In genomic region chr1:3149277-3149676, GRCh38 we compare ENCODE assay signal across 25 cellular contexts.
DNase-seq lines count a peak whose midpoint lies in the region; ATAC-seq, FAIRE-seq and TF ChIP-seq lines count a peak whose summit lies in the region.
"Had no signal": no experiment of that assay in that cellular context is flagged by ENCODE, and none has a peak within 500 bp of the region (broad histone marks: within the 10 kb centered on the region; RNA-seq: fewer than 3 reads in every experiment).

No MANE protein-coding gene starts in this region.

- TF ChIP-seq RAD21 in H1 (IDR thresholded peaks at IDR 0.05 in 1 of 2, conservative IDR thresholded peaks at IDR 0.05 in 1 of 2; ENCODE audit: low read depth in 2 of 2, low read length in 2 of 2) = no peak

- H3K14ac ChIP-seq in H1 (ENCODE audit: insufficient read length) = no peak overlapping the region

- H3K23me2 ChIP-seq in H1 (ENCODE audit: low read depth, low read length) = no peaks in the 10 kb centered on the region; the same call in 1 of the 2 replicates

- H2AFZ ChIP-seq in H1 (ENCODE audit: low read length) = no peak overlapping the region
- H2AFZ ChIP-seq in neural progenitor cell (replicated peaks) = no peak overlapping the region

- no peaks in the 10 kb centered on the region for H3K36me3 ChIP-seq in BLaER1 treated with 17β-estradiol and CSF1 and Interleukin-3, amounts not matched to agents 10 nM and 100 nM
- no peaks in the 10 kb centered on the region for H3K36me3 ChIP-seq in H1 (ENCODE audit: control insufficient read depth in 2 of 4, insufficient read depth in 4 of 4, low read length in 3 of 4)
- H3K36me3 ChIP-seq in neural progenitor cell = no peaks in the 10 kb centered on the region
- no peaks in the 10 kb centered on the region for H3K36me3 ChIP-seq in upper lobe of right lung
- no peaks in the 10 kb centered on the region for H3K36me3 ChIP-seq in SJCRH30
- H3K36me3 ChIP-seq in testis (ENCODE audit: low read depth, missing control alignments) = no peaks in the 10 kb centered on the region
- H3K36me3 ChIP-seq: BE2C had no signal

- no peak overlapping the region for H3K4me3 Mint-ChIP-seq in neural progenitor cell
- H3K4me3 Mint-ChIP-seq: CD14-positive monocyte; CD4-positive, alpha-beta memory T cell; CD8-positive, alpha-beta memory T cell had no signal

- H3K79me2 ChIP-seq in H1 (ENCODE audit: control insufficient read depth in 1 of 2, insufficient read depth in 2 of 2, low read length in 2 of 2) (no peaks in the 10 kb centered on the region), neural progenitor cell (ENCODE audit: low read depth) (no peaks in the 10 kb centered on the region)

- H3K56ac ChIP-seq in H1 (replicated peaks; ENCODE audit: insufficient read length, low read depth, low read length) = no peak overlapping the region

- H3K18ac ChIP-seq in H1 (ENCODE audit: extremely low read depth, low read length) = no peak overlapping the region

- H3K9me3 Mint-ChIP-seq in neural progenitor cell = no peaks in the 10 kb centered on the region
- H3K9me3 Mint-ChIP-seq: CD8-positive, alpha-beta memory T cell had no signal

- no peak for TF ChIP-seq EP300 in H1 (IDR thresholded peaks at IDR 0.05; ENCODE audit: borderline replicate concordance in 1 of 2, low read depth in 2 of 2, low read length in 2 of 2)

- POLR2A ChIA-PET in H1 (lab: Charles Lee; ENCODE audit: partially characterized antibody) = no interaction called here

- CTCF ChIA-PET in H1 (lab: Charles Lee; ENCODE audit: partially characterized antibody) = interaction anchor here (0.6 kb wide), 1 partner anchor 15 kb away, joined by 4 read pairs; no protein-coding TSS in a partner anchor

- H3K27ac ChIP-seq in BLaER1 treated with 17β-estradiol and CSF1 and Interleukin-3, amounts not matched to agents 10 nM and 100 nM = no peak overlapping the region
- H3K27ac ChIP-seq in H1 (ENCODE audit: low read depth, low read length) (no peak overlapping the region), neural progenitor cell (no peak overlapping the region), upper lobe of right lung (no peak overlapping the region), SJCRH30 (no peak overlapping the region), testis (no peak overlapping the region)

- no peaks in the 10 kb centered on the region for H3K9me3 ChIP-seq in BLaER1 treated with 17β-estradiol and CSF1 and Interleukin-3, amounts not matched to agents 10 nM and 100 nM (replicated peaks in 1 of 11)
- H3K9me3 ChIP-seq in H1 (ENCODE audit: insufficient read depth in 2 of 2, low read depth in 1 of 2, low read length in 1 of 2) = no peaks in the 10 kb centered on the region; a peak in 1 of 4 replicates
- H3K9me3 ChIP-seq in neural progenitor cell (ENCODE audit: low read depth) = no peaks in the 10 kb centered on the region
- H3K9me3 ChIP-seq in upper lobe of right lung = no peaks in the 10 kb centered on the region
- no peaks in the 10 kb centered on the region for H3K9me3 ChIP-seq in SJCRH30 (replicated peaks)
- no peaks in the 10 kb centered on the region for H3K9me3 ChIP-seq in testis
- H3K9me3 ChIP-seq: BE2C had no signal

- WGBS in H1 (ENCODE audit: extremely low coverage in 1 of 2, insufficient coverage in 1 of 2, insufficient read length in 1 of 2, insufficient replicate concordance in 2 of 2, low coverage in 1 of 2, low lambda C conversion rate in 2 of 2, missing lambda C conversion rate in 1 of 2), 2 experiments = 93% methylated on average over 8 of the region's 8 CpGs; no CpG with 5 or more reads in 1 of the 2 experiments
- 93 to 100% methylated on average over 3 to 8 of the region's 8 CpGs for WGBS in testis, 2 donors

- no peak overlapping the region for H2BK120ac ChIP-seq in H1 (replicated peaks; ENCODE audit: low read depth, low read length)

- H2BK12ac ChIP-seq in H1 (ENCODE audit: low read depth, low read length) = no peak overlapping the region

- DNase-seq in H1 (ENCODE audit: low read depth in 1 of 2, low spot score in 2 of 2) = no peak
- no peak for DNase-seq in neural progenitor cell (ENCODE audit: low spot score)
- DNase-seq in upper lobe of right lung = no peak
- no peak for DNase-seq in DMS53 (lab: John Stamatoyannopoulos, UW)
- no peak for DNase-seq in SK-N-DZ (ENCODE audit: low spot score)
- no peak for DNase-seq in SJCRH30
- DNase-seq in testis = no peak
- DNase-seq: 8988T; ACHN; BE2C; C1 segment of cervical spinal cord; CD4-positive, alpha-beta memory T cell; CD4-positive, CD25-positive, alpha-beta regulatory T cell; CD8-positive, alpha-beta memory T cell; COR-L47; DMS 273 treated with DMSO at 0.1 percent for 48 hours; DMS153; DMS79 treated with DMSO at 0.1 percent for 48 hours; GF-D8 had no signal

- ATAC-seq in upper lobe of right lung = peak; percentile 43

- H4K91ac ChIP-seq in H1 (replicated peaks; ENCODE audit: insufficient read length, low read length) = no peak overlapping the region

- intact Hi-C loops in upper lobe of right lung (cut with DNase I) = no loop called here
- intact Hi-C loops in testis (cut with DNase I; ENCODE audit: low total_unique reads) = no loop called here

- no peak overlapping the region for H2BK15ac ChIP-seq in H1 (ENCODE audit: low read length)

- no peak overlapping the region for H2BK5ac ChIP-seq in H1 (ENCODE audit: low read depth, low read length)

- H4K20me1 ChIP-seq in BLaER1 treated with 17β-estradiol and CSF1 and Interleukin-3, amounts not matched to agents 10 nM and 100 nM = peaks cover 0 to 20% (median 0%) of the 10 kb centered on the region in 11 experiments; a peak in 7 of 22 replicates
- H4K20me1 ChIP-seq in H1 (replicated peaks in 1 of 2; ENCODE audit: control insufficient read depth in 1 of 2, insufficient read depth in 2 of 2, low read length in 2 of 2) (no peaks in the 10 kb centered on the region), neural progenitor cell (ENCODE audit: low read depth) (no peaks in the 10 kb centered on the region)

- no peak for TF ChIP-seq POLR2A in H1 (IDR thresholded peaks at IDR 0.05; ENCODE audit: control extremely low read depth in 1 of 2, low read depth in 2 of 2, low read length in 2 of 2)
- no peak for TF ChIP-seq POLR2A in testis (IDR thresholded peaks at IDR 0.05)

- H2BK20ac ChIP-seq in H1 (ENCODE audit: low read length) = no peak overlapping the region

- FAIRE-seq in H1 (lab: Jason Lieb, UNC) = no peak
- FAIRE-seq: A204.1, G401.6, GM12891, GM19239 had no signal

- H4K5ac ChIP-seq in H1 (ENCODE audit: insufficient read length, low read depth, low read length) = no peak overlapping the region

- H3K23ac ChIP-seq in H1 (ENCODE audit: insufficient read length) = no peak overlapping the region

- H3K36me3 Mint-ChIP-seq in neural progenitor cell = no peaks in the 10 kb centered on the region
- H3K36me3 Mint-ChIP-seq: CD14-positive monocyte; CD4-positive, alpha-beta memory T cell; CD4-positive, CD25-positive, alpha-beta regulatory T cell; CD8-positive, alpha-beta memory T cell had no signal

- peak overlapping the region; percentile 78 for H3K27ac Mint-ChIP-seq in neural progenitor cell
- H3K27ac Mint-ChIP-seq: CD4-positive, alpha-beta memory T cell; CD4-positive, CD25-positive, alpha-beta regulatory T cell; CD8-positive, alpha-beta memory T cell had no signal

- peaks cover 16% of the 10 kb centered on the region for H3K27me3 Mint-ChIP-seq in neural progenitor cell (ENCODE audit: insufficient read depth, low read depth)
- H3K27me3 Mint-ChIP-seq: CD4-positive, CD25-positive, alpha-beta regulatory T cell; CD8-positive, alpha-beta memory T cell had no signal

- H3F3A ChIP-seq in neural progenitor cell (ENCODE audit: low read depth) = no peaks in the 10 kb centered on the region

- no peak overlapping the region for H3K4me3 ChIP-seq in BLaER1 treated with 17β-estradiol and CSF1 and Interleukin-3, amounts not matched to agents 10 nM and 100 nM
- no peak overlapping the region for H3K4me3 ChIP-seq in H1 (ENCODE audit: extremely low read depth in 1 of 4, insufficient read depth in 2 of 4, low read depth in 3 of 4, low read length in 4 of 4)
- no peak overlapping the region for H3K4me3 ChIP-seq in neural progenitor cell
- H3K4me3 ChIP-seq in upper lobe of right lung = no peak overlapping the region
- no peak overlapping the region for H3K4me3 ChIP-seq in SJCRH30
- H3K4me3 ChIP-seq in testis = no peak overlapping the region

- TF ChIP-seq CTCF in H1 (IDR thresholded peaks at IDR 0.05; ENCODE audit: control extremely low read depth in 1 of 3, insufficient read depth in 1 of 3, low read depth in 1 of 3, low read length in 3 of 3) (no peak), neural progenitor cell (IDR thresholded peaks at IDR 0.05) (no peak), upper lobe of right lung (IDR thresholded peaks at IDR 0.05) (no peak), testis (IDR thresholded peaks at IDR 0.05) (no peak)

- no peak overlapping the region for H2AK5ac ChIP-seq in H1 (ENCODE audit: low read depth, low read length)

- H3K27me3 ChIP-seq in BLaER1 treated with 17β-estradiol and CSF1 and Interleukin-3, amounts not matched to agents 10 nM and 100 nM = peaks cover 15 to 35% (median 22%) of the 10 kb centered on the region in 11 experiments
- H3K27me3 ChIP-seq in H1 (replicated peaks in 1 of 4; ENCODE audit: control insufficient read depth in 3 of 4, extremely low read depth in 1 of 4, insufficient read depth in 3 of 4, low read length in 3 of 4) (no peaks in the 10 kb centered on the region), neural progenitor cell (no peaks in the 10 kb centered on the region), upper lobe of right lung (no peaks in the 10 kb centered on the region), SJCRH30 (no peaks in the 10 kb centered on the region; the same call in 1 of the 2 replicates), testis (no peaks in the 10 kb centered on the region)
- H3K27me3 ChIP-seq: BE2C had no signal

- H3K4me1 Mint-ChIP-seq in neural progenitor cell = peaks cover 11% of the 10 kb centered on the region
- H3K4me1 Mint-ChIP-seq: CD14-positive monocyte; CD4-positive, alpha-beta memory T cell; CD4-positive, CD25-positive, alpha-beta regulatory T cell; CD8-positive, alpha-beta memory T cell had no signal

- H3K79me1 ChIP-seq in H1 (ENCODE audit: low read depth, low read length) = no peaks in the 10 kb centered on the region

- H3K9ac ChIP-seq in BLaER1 treated with 17β-estradiol and CSF1 and Interleukin-3, amounts not matched to agents 10 nM and 100 nM = no peak overlapping the region
- H3K9ac ChIP-seq in H1 (replicated peaks in 1 of 4; ENCODE audit: extremely low read depth in 1 of 4, low read depth in 3 of 4, low read length in 3 of 4) (no peak overlapping the region), neural progenitor cell (no peak overlapping the region)

- H3K4ac ChIP-seq in H1 (replicated peaks; ENCODE audit: insufficient read length, low read depth, low read length) = no peak overlapping the region

- H3K4me1 ChIP-seq in BLaER1 treated with 17β-estradiol and CSF1 and Interleukin-3, amounts not matched to agents 10 nM and 100 nM = peaks cover 0 to 60% (median 46%) of the 10 kb centered on the region in 10 experiments; a peak in 12 of 20 replicates
- H3K4me1 ChIP-seq in H1 (replicated peaks in 1 of 4; ENCODE audit: control insufficient read depth in 3 of 4, insufficient read depth in 4 of 4, low read length in 3 of 4) = no peaks in the 10 kb centered on the region
- no peaks in the 10 kb centered on the region for H3K4me1 ChIP-seq in neural progenitor cell
- no peaks in the 10 kb centered on the region for H3K4me1 ChIP-seq in upper lobe of right lung
- H3K4me1 ChIP-seq in SJCRH30 = no peaks in the 10 kb centered on the region
- H3K4me1 ChIP-seq in testis = peaks cover 5% of the 10 kb centered on the region
- H3K4me1 ChIP-seq: BE2C had no signal

- peak overlapping the region; percentile 31; the same call in 1 of the 2 replicates for H4K8ac ChIP-seq in H1 (ENCODE audit: extremely low read depth, insufficient read depth, low read length)

- peak overlapping the region in 8 of 11 experiments; percentile 5 to 77 (median 56); a peak in 9 of 22 replicates for H3K4me2 ChIP-seq in BLaER1 treated with 17β-estradiol and CSF1 and Interleukin-3, amounts not matched to agents 10 nM and 100 nM
- H3K4me2 ChIP-seq in H1 (ENCODE audit: insufficient read depth in 1 of 2, low read depth in 2 of 2, low read length in 2 of 2) (no peak overlapping the region), neural progenitor cell (no peak overlapping the region)

Comparison
In these comparisons a context has a peak if more than half of its experiments do, and no peak if none do; other contexts are left out.
1. H3K4me2 ChIP-seq: peak in BLaER1 treated with 17β-estradiol and CSF1 and Interleukin-3, amounts not matched to agents 10 nM and 100 nM (8 of 11); none in H1 (0 of 2) and neural progenitor cell (single experiment).